ENCODE assay signal across 9 cellular contexts in genomic region chr11:93528757-93529639, GRCh38. TPM values are rescaled to one million over a fixed set of nuclear protein-coding genes. Genes with fewer than 3 reads are reported as not detected.
DNase-seq lines count a peak whose midpoint lies in the region; ATAC-seq and TF ChIP-seq lines count a peak whose summit lies in the region.
"Had no signal": no experiment of that assay in that cellular context is flagged by ENCODE, and none has a peak within 500 bp of the region (broad histone marks: within the 10 kb centered on the region; RNA-seq: fewer than 3 reads in every experiment).

No MANE protein-coding gene starts in this region.

- peak overlapping the region; percentile 64 for H3K27ac ChIP-seq in C4-2B
- H3K27ac ChIP-seq in osteoblast (ENCODE audit: low read depth, low read length): peak overlapping the region; percentile 81

- peak overlapping the region; percentile 78 for H2AFZ ChIP-seq in osteoblast (ENCODE audit: low read length)

- DNase-seq in NCI-H2227 treated with DMSO at 0.1 percent for 48 hours (lab: John Stamatoyannopoulos, UW): peak; percentile 19
- no peak for DNase-seq in osteoblast (ENCODE audit: insufficient read length, low spot score, missing footprints)
- DNase-seq in NOMO-1 (lab: John Stamatoyannopoulos, UW; ENCODE audit: unreplicated experiment in 2 of 2): no peak
- no peak for DNase-seq in AG08395 (ENCODE audit: low spot score)
- DNase-seq in DMS79 treated with DMSO at 0.1 percent for 48 hours (lab: John Stamatoyannopoulos, UW): no peak
- DNase-seq: activated CD8-positive, alpha-beta memory T cell treated with anti-CD3 and anti-CD28 coated beads, Interleukin-2, amount 50 U/mL, for 48 hours had no signal

- ATAC-seq in esophagus mucosa (peak; percentile 39), HG02938 (IDR thresholded peaks at IDR 0.05; ENCODE audit: unreplicated experiment) (no peak)

- no peak for TF ChIP-seq CTCF in C4-2B (conservative IDR thresholded peaks at IDR 0.05)
- no peak for TF ChIP-seq CTCF in osteoblast (IDR thresholded peaks at IDR 0.05; ENCODE audit: extremely low read depth, low read depth, low read length)

- H3K4me3 ChIP-seq in osteoblast (ENCODE audit: insufficient read depth, low read length): peak overlapping the region; percentile 7

- H3K27me3 ChIP-seq in osteoblast (ENCODE audit: insufficient read depth, low read length): no peaks in the 10 kb centered on the region

- H3K36me3 ChIP-seq in osteoblast (ENCODE audit: insufficient read depth, low read length): no peaks in the 10 kb centered on the region

- peaks cover 47% of the 10 kb centered on the region for H3K4me1 ChIP-seq in osteoblast (ENCODE audit: insufficient read depth, low read length)

- H3K9me3 ChIP-seq in osteoblast (ENCODE audit: low read depth, low read length): no peaks in the 10 kb centered on the region

- peak overlapping the region; percentile 28 for H3K4me2 ChIP-seq in osteoblast (ENCODE audit: insufficient read depth, low read length)

- peaks cover 6% of the 10 kb centered on the region for H4K20me1 ChIP-seq in osteoblast (ENCODE audit: insufficient read depth, low read length)

- H3K79me2 ChIP-seq in osteoblast (ENCODE audit: insufficient read depth, low read length): peaks cover 34% of the 10 kb centered on the region

RNA-seq across cellular contexts. Expression of gene SMCO4, which starts 14.2 kb away (rescaled TPM):
- total RNA-seq in esophagus mucosa (11.1 TPM), osteoblast (14.4 and 15.6 TPM in 2 replicates)
